8 cellular contexts compared by ENCODE assay signal in genomic region chr1:179867493-179868330, GRCh38. TPM values are rescaled to one million over a fixed set of nuclear protein-coding genes. Genes with fewer than 3 reads are reported as not detected.
DNase-seq lines count a peak whose midpoint lies in the region; ATAC-seq and TF ChIP-seq lines count a peak whose summit lies in the region.

No MANE protein-coding gene starts in this region.

- DNase-seq in AG08396 (ENCODE audit: low spot score) (peak; percentile 57), GM13976 (ENCODE audit: low spot score) (peak; percentile 58), HT-29 (ENCODE audit: low spot score) (peak; percentile 76), Peyer's patch (peak; percentile 43 to 77 (median 59)), left ventricle myocardium superior (peak; percentile 51), NCI-H226 (no peak)
- DNase-seq in activated naive CD4-positive, alpha-beta T cell treated with anti-CD3 and anti-CD28 coated beads, Interleukin-2, amount 50 U/mL, for 72 hours (ENCODE audit: low spot score in 2 of 2), result peak in 1 of 2 donors; percentile 44
- DNase-seq in stimulated activated CD4-positive, alpha-beta T cell treated with anti-CD3 and anti-CD28 coated beads, Interleukin-15, amount 100 ng/mL, for 1 hour (ENCODE audit: low read depth in 1 of 2, low spot score in 1 of 2), result peak; percentile 11 to 27

- H3K9me3 Mint-ChIP-seq in activated naive CD4-positive, alpha-beta T cell treated with anti-CD3 and anti-CD28 coated beads, Interleukin-2, amount 50 U/mL, for 72 hours, result no peaks in the 10 kb centered on the region

- H3K9me3 ChIP-seq in Peyer's patch, result no peaks in the 10 kb centered on the region

- H3K4me1 ChIP-seq in Peyer's patch, result peaks cover 0 to 10% (median 0%) of the 10 kb centered on the region in 4 donors

- H3K36me3 Mint-ChIP-seq in activated naive CD4-positive, alpha-beta T cell treated with anti-CD3 and anti-CD28 coated beads, Interleukin-2, amount 50 U/mL, for 72 hours, result peaks cover 0 to 7% of the 10 kb centered on the region in 2 donors

- in situ Hi-C loops in GM13976 (cut with MboI; ENCODE audit: low sequenced_read_pairs, unreplicated experiment), result loop anchor here (10.0 kb wide), 1 partner anchor 297 kb away; no protein-coding TSS in a partner anchor

- no peak overlapping the region for H3K27ac ChIP-seq in Peyer's patch

- no peaks in the 10 kb centered on the region for H3K27me3 ChIP-seq in Peyer's patch

- peaks cover 0 to 63% (median 0%) of the 10 kb centered on the region in 3 donors for H3K36me3 ChIP-seq in Peyer's patch

- ATAC-seq in activated naive CD4-positive, alpha-beta T cell treated with anti-CD3 and anti-CD28 coated beads, Interleukin-2, amount 50 U/mL, for 72 hours, result peak; percentile 67 to 72
- ATAC-seq in left ventricle myocardium superior, result peak; percentile 59

- intact Hi-C loops in left ventricle myocardium superior (cut with micrococcal nuclease), result no loop called here

- no peak overlapping the region for H3K4me3 ChIP-seq in Peyer's patch

- TF ChIP-seq CTCF in GM13976 (IDR thresholded peaks at IDR 0.05; ENCODE audit: borderline replicate concordance, control extremely low read depth, extremely low read depth, insufficient read depth, missing control alignments), result peak; percentile 63
- peak; percentile 31 to 72 (median 62) for TF ChIP-seq CTCF in Peyer's patch (IDR thresholded peaks at IDR 0.05)

- no peak for TF ChIP-seq POLR2A in Peyer's patch (IDR thresholded peaks at IDR 0.05)

- no peak overlapping the region for H3K27ac Mint-ChIP-seq in activated naive CD4-positive, alpha-beta T cell treated with anti-CD3 and anti-CD28 coated beads, Interleukin-2, amount 50 U/mL, for 72 hours

RNA-seq across cellular contexts. Expression of gene TOR1AIP2, which starts 9.9 kb away (rescaled TPM):
- total RNA-seq in HT-29 (2014; rRNA removed; shearing (Covaris generic)), result 29.9 and 32.6 TPM in 2 replicates
- total RNA-seq in Peyer's patch (100 to 1,000 TPM in 3 of 4 donors, 10 to 100 TPM in 1; 45.4 to 314 (median 218) TPM), left ventricle myocardium superior (47.4 TPM)
- total RNA-seq in activated naive CD4-positive, alpha-beta T cell treated with anti-CD3 and anti-CD28 coated beads, Interleukin-2, amount 50 U/mL, for 72 hours, result 10 to 100 TPM; 39.6 to 46.7 TPM

RNA-seq across cellular contexts. Expression of gene TOR1AIP1, which starts 14.4 kb away (rescaled TPM):
- 13.4 and 14.8 TPM in 2 replicates for total RNA-seq in HT-29 (2014; rRNA removed; shearing (Covaris generic))
- total RNA-seq in Peyer's patch (10 to 100 TPM; 24.7 to 41.3 (median 30.0) TPM), left ventricle myocardium superior (43.4 TPM)
- total RNA-seq in activated naive CD4-positive, alpha-beta T cell treated with anti-CD3 and anti-CD28 coated beads, Interleukin-2, amount 50 U/mL, for 72 hours, result 10 to 100 TPM; 48.3 to 53.0 TPM
